In the genomic region with DNA sequence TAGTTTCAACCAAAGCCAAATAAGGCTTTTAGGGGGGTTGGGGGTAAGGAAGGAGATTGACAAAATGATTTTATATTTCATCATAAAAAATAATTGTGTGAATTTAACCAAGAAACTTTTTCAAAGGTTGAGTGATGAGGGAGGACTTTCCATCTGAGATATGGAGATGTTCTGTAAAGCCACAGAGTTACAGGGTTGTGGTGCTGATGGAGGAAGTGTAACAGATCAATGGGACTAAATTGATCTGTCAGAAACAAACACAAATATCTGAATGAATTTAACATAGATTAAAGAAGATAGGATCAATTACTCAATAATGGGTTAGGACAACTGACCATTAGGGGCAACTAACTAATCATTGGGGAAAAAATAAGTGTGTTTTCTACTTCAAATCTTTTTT, we compare ENCODE assay signal across 21 cellular contexts. TPM values are rescaled to one million over a fixed set of nuclear protein-coding genes. Genes with fewer than 3 reads are reported as not detected.
A peak's percentile ranks its signal among the peaks of the same experiment; 100 is the strongest.
DNase-seq lines count a peak whose midpoint lies in the region; ATAC-seq, FAIRE-seq and TF ChIP-seq lines count a peak whose summit lies in the region.
"Had no signal": no experiment of that assay in that cellular context is flagged by ENCODE, and none has a peak within 500 bp of the region (broad histone marks: within the 10 kb centered on the region; RNA-seq: fewer than 3 reads in every experiment).

No MANE protein-coding gene starts in this region.

- intact Hi-C loops in stomach (cut with DNase I; ENCODE audit: low total_unique reads), result no loop called here

- peak; percentile 85 for FAIRE-seq in GM18507 (lab: Jason Lieb, UNC)
- FAIRE-seq: H54 had no signal

- no peak for TF ChIP-seq POLR2A in stomach (IDR thresholded peaks at IDR 0.05)

- peak; percentile 45 for DNase-seq in GM06990 (ENCODE audit: extremely low read depth, insufficient read length)
- DNase-seq in GM12865 (ENCODE audit: low read depth), result peak; percentile 70
- DNase-seq in GM18507 (ENCODE audit: extremely low spot score, insufficient read length, low read depth), result no peak
- DNase-seq in memory B cell (ENCODE audit: low spot score in 2 of 2), result no peak
- no peak for DNase-seq in stomach
- DNase-seq: C1 segment of cervical spinal cord; Calu3; CD4-positive, alpha-beta memory T cell; COR-L47; DMS53; DMS79 treated with DMSO at 0.1 percent for 48 hours; GF-D8; GOT3; HFFc6 had no signal

- no peaks in the 10 kb centered on the region for H3K9me3 ChIP-seq in stomach
- H3K9me3 ChIP-seq: HAP-1 had no signal

- H3K27me3 ChIP-seq in GM06990 (replicated peaks; ENCODE audit: control insufficient read depth, insufficient read depth, low read length) (no peaks in the 10 kb centered on the region), stomach (no peaks in the 10 kb centered on the region)

- no peaks in the 10 kb centered on the region for H3K4me1 ChIP-seq in stomach
- H3K4me1 ChIP-seq: HAP-1 had no signal

- H3K36me3 Mint-ChIP-seq in memory B cell, result peaks cover 2% of the 10 kb centered on the region
- H3K36me3 Mint-ChIP-seq: CD4-positive, alpha-beta memory T cell had no signal

- peaks cover 6% of the 10 kb centered on the region for H3K4me1 Mint-ChIP-seq in memory B cell
- H3K4me1 Mint-ChIP-seq: CD4-positive, alpha-beta memory T cell had no signal

- H3K36me3 ChIP-seq in GM06990 (ENCODE audit: control insufficient read depth, insufficient read depth, low read length) (no peaks in the 10 kb centered on the region), stomach (no peaks in the 10 kb centered on the region)
- H3K36me3 ChIP-seq: HAP-1 had no signal

- peaks cover 3% of the 10 kb centered on the region for H3K9me3 Mint-ChIP-seq in memory B cell

- peak overlapping the region; percentile 15 for H3K4me3 Mint-ChIP-seq in memory B cell
- H3K4me3 Mint-ChIP-seq: CD4-positive, alpha-beta memory T cell; HFFc6 had no signal

- H3K4me3 ChIP-seq in GM06990 (replicated peaks; ENCODE audit: low read depth, low read length) (no peak overlapping the region), GM12865 (ENCODE audit: low read depth, low read length) (peak overlapping the region; percentile 5), stomach (no peak overlapping the region)
- H3K4me3 ChIP-seq: HAP-1 had no signal

- H3K27ac ChIP-seq in stomach, result no peak overlapping the region

- ATAC-seq in memory B cell (ENCODE audit: low read depth), result peak; percentile 38
- ATAC-seq in HG02885 (IDR thresholded peaks at IDR 0.05; ENCODE audit: poor library complexity, unreplicated experiment), result no peak
- no peak for ATAC-seq in HG03175 (IDR thresholded peaks at IDR 0.05; ENCODE audit: unreplicated experiment)

- H3K27ac Mint-ChIP-seq in memory B cell, result no peak overlapping the region
- H3K27ac Mint-ChIP-seq: HFFc6 had no signal

- no peak for TF ChIP-seq EP300 in stomach (IDR thresholded peaks at IDR 0.05)

- TF ChIP-seq CTCF in GM06990 (IDR thresholded peaks at IDR 0.05; ENCODE audit: insufficient read depth, low read length, poor library complexity, severe bottlenecking) (no peak), GM12865 (IDR thresholded peaks at IDR 0.05; ENCODE audit: insufficient read depth, low read depth, low read length, missing control alignments) (no peak), stomach (IDR thresholded peaks at IDR 0.05) (no peak)

- no peaks in the 10 kb centered on the region for H3K27me3 Mint-ChIP-seq in memory B cell
- H3K27me3 Mint-ChIP-seq: CD4-positive, alpha-beta memory T cell had no signal

RNA-seq across cellular contexts. Expression of a gene that starts 14.2 kb away (rescaled TPM):
- 10 to 100 TPM in 2 of 5 donors, 1 to 10 TPM in 2, not detected in 1; 5.1 to 29.8 (median 13.2) TPM for total RNA-seq in stomach
- polyA plus RNA-seq in stomach, result 1 to 10 TPM in 2 of 3 donors, under 1 TPM in 1; 0.90 to 3.4 (median 2.9) TPM
- total RNA-seq: A172, Calu3, Daoy, HFFc6 had no signal

RNA-seq across cellular contexts. Expression of a gene that starts 41.6 kb away (rescaled TPM):
- 10 to 100 TPM in 2 of 5 donors, 1 to 10 TPM in 3; 5.8 to 56.2 (median 9.0) TPM for total RNA-seq in stomach
- 10 to 100 TPM in 1 of 3 donors, 1 to 10 TPM in 2; 2.9 to 16.6 (median 3.3) TPM for polyA plus RNA-seq in stomach
- total RNA-seq: CD4-positive, alpha-beta memory T cell; G401; HFFc6 had no signal

Comparison
In these comparisons a context has a peak if more than half of its experiments do, and no peak if none do; other contexts are left out.
1. DNase-seq: peak in GM06990 (single experiment) and GM12865 (single experiment); none in GM18507 (single experiment), memory B cell (0 of 2) and stomach (single experiment).